2 cellular contexts compared by ENCODE assay signal in the genomic region with DNA sequence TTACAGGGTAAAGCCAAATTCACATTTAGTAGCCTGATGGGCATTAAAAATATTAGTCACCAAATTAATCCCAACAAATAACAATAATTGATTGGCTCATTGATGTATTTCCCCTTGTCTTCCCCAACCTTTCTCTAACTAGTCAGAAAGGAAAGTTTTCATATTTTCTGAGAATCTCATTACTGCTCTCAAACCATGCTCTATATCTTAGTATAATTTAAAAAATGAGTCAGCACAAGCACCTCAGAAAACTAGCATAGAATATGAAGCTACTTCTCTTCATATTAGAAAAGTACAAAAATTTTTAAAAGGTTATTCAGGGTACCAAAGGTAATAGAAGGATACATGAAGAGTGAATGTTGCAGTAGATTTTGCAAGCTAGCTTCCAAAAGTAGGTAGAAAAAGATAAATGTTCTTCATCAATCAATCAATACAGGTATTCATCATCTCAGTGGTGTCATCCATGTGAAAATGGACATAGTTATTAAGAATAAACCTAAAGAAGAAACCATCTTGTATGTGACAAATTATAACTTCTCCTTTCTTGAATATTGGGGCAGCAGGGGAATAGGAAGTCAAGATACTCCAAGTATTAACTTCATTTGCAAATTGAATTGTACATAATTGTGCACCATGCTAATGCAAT.
TF ChIP-seq lines count a peak whose summit lies in the region.

No MANE protein-coding gene starts in this region.

TF ChIP-seq in GM23338, 12 proteins besides CTCF, POLR2A, EP300 and RAD21:
- TF ChIP-seq ZNF462 (CRISPR knock-in tag; IDR thresholded peaks at IDR 0.05) (no peak), REST (IDR thresholded peaks at IDR 0.05; ENCODE audit: unreplicated experiment) (no peak), STAT1 (IDR thresholded peaks at IDR 0.05; ENCODE audit: unreplicated experiment) (no peak), EZH2 (IDR thresholded peaks at IDR 0.05; ENCODE audit: low read depth, unreplicated experiment) (no peak), EZH2phosphoT487 (IDR thresholded peaks at IDR 0.05; ENCODE audit: unreplicated experiment) (no peak), ZNF114 (CRISPR knock-in tag; IDR thresholded peaks at IDR 0.05) (no peak), NANOG (IDR thresholded peaks at IDR 0.05; ENCODE audit: borderline replicate concordance) (no peak)

TF ChIP-seq in SK-N-SH, 30 proteins besides CTCF, POLR2A, EP300 and RAD21 (continued from another document):
- TF ChIP-seq, protein P1, sequence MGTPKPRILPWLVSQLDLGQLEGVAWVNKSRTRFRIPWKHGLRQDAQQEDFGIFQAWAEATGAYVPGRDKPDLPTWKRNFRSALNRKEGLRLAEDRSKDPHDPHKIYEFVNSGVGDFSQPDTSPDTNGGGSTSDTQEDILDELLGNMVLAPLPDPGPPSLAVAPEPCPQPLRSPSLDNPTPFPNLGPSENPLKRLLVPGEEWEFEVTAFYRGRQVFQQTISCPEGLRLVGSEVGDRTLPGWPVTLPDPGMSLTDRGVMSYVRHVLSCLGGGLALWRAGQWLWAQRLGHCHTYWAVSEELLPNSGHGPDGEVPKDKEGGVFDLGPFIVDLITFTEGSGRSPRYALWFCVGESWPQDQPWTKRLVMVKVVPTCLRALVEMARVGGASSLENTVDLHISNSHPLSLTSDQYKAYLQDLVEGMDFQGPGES (IDR thresholded peaks at IDR 0.05; ENCODE audit: low read depth, low read length) = no peak
- TF ChIP-seq EZH2phosphoT487 (IDR thresholded peaks at IDR 0.05; ENCODE audit: borderline replicate concordance, low read depth) (no peak), GATA2 (CRISPR knock-in tag; IDR thresholded peaks at IDR 0.05) (no peak), RXRA (IDR thresholded peaks at IDR 0.05; ENCODE audit: borderline replicate concordance, low read depth) (no peak), POLR2AphosphoS5 (IDR thresholded peaks at IDR 0.05; ENCODE audit: low read depth, low read length) (no peak), NFIC (IDR thresholded peaks at IDR 0.05; ENCODE audit: borderline replicate concordance) (no peak), GABPA (IDR thresholded peaks at IDR 0.05; ENCODE audit: low read depth) (no peak), MAX (IDR thresholded peaks at IDR 0.05; ENCODE audit: low read depth) (no peak), FOXJ3 (CRISPR knock-in tag; IDR thresholded peaks at IDR 0.05) (no peak), MEF2A (IDR thresholded peaks at IDR 0.05; ENCODE audit: borderline replicate concordance, low read depth) (no peak), TAF1 (IDR thresholded peaks at IDR 0.05; ENCODE audit: borderline replicate concordance, low read depth, low read length) (no peak), YY1 (IDR thresholded peaks at IDR 0.05; ENCODE audit: low read depth) (no peak), TCF12 (IDR thresholded peaks at IDR 0.05) (no peak), USF1 (IDR thresholded peaks at IDR 0.05; ENCODE audit: borderline replicate concordance, low read depth) (no peak), JUND (IDR thresholded peaks at IDR 0.05) (no peak)
- TF ChIP-seq, protein P2, sequence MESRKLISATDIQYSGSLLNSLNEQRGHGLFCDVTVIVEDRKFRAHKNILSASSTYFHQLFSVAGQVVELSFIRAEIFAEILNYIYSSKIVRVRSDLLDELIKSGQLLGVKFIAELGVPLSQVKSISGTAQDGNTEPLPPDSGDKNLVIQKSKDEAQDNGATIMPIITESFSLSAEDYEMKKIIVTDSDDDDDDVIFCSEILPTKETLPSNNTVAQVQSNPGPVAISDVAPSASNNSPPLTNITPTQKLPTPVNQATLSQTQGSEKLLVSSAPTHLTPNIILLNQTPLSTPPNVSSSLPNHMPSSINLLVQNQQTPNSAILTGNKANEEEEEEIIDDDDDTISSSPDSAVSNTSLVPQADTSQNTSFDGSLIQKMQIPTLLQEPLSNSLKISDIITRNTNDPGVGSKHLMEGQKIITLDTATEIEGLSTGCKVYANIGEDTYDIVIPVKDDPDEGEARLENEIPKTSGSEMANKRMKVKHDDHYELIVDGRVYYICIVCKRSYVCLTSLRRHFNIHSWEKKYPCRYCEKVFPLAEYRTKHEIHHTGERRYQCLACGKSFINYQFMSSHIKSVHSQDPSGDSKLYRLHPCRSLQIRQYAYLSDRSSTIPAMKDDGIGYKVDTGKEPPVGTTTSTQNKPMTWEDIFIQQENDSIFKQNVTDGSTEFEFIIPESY (IDR thresholded peaks at IDR 0.05; ENCODE audit: borderline replicate concordance, low read depth) = no peak
- TF ChIP-seq, protein P3, sequence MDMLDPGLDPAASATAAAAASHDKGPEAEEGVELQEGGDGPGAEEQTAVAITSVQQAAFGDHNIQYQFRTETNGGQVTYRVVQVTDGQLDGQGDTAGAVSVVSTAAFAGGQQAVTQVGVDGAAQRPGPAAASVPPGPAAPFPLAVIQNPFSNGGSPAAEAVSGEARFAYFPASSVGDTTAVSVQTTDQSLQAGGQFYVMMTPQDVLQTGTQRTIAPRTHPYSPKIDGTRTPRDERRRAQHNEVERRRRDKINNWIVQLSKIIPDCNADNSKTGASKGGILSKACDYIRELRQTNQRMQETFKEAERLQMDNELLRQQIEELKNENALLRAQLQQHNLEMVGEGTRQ (IDR thresholded peaks at IDR 0.05; ENCODE audit: borderline replicate concordance, low read depth, low read length) = no peak
